In the genomic region with DNA sequence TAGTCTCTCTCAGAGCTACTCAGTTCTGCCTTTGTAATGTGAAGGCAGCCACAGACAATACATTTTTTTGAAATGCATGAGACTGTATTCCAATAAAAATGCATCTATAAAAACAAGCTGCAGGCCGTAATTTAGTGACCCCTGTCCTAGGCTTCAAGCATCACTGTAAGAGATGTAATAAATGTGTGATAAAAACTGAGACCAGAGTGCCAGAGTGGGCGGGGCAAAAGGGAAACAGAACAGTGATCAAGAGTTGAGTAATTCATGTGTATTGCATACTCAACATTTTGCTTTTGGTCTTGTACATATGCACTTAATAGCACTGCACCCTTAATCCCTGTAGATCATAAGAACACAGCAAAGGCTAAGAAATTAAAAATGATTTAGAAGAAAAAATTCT, we compare ENCODE assay signal across 13 cellular contexts.
"Had no signal": no experiment of that assay in that cellular context is flagged by ENCODE, and none has a peak within 500 bp of the region (broad histone marks: within the 10 kb centered on the region; RNA-seq: fewer than 3 reads in every experiment).

No MANE protein-coding gene starts in this region.

- H3K4me3 ChIP-seq: lung, neural progenitor cell, psoas muscle had no signal

- H3K4me1 ChIP-seq: psoas muscle had no signal

- H3K27ac ChIP-seq: neural progenitor cell, psoas muscle had no signal

- H3K36me3 ChIP-seq: neural progenitor cell had no signal

- DNase-seq: activated CD4-positive, alpha-beta T cell treated with anti-CD3 and anti-CD28 coated beads for 1 hour; activated CD4-positive, alpha-beta T cell treated with anti-CD3 and anti-CD28 coated beads, Interleukin-2, amount 50 U/mL, for 48 hours; activated naive CD4-positive, alpha-beta T cell treated with anti-CD3 and anti-CD28 coated beads, Interleukin-2, amount 10 ng/mL, durations not matched to agents 7 days and 5 days; hypothalamus; psoas muscle; stimulated activated CD4-positive, alpha-beta T cell treated with anti-CD3 and anti-CD28 coated beads, Interleukin-1b, Interleukin-23, amount 100 ng/mL, for 48 hours had no signal

- H3K9ac ChIP-seq: neural progenitor cell had no signal

- H3K4me2 ChIP-seq: neural progenitor cell had no signal

- FAIRE-seq: colon, endometrium, urothelium cell line had no signal

- H2AFZ ChIP-seq: neural progenitor cell had no signal

- ATAC-seq: esophagus mucosa, psoas muscle, sciatic nerve had no signal

- H3K9me3 ChIP-seq: psoas muscle had no signal

- H3K27me3 ChIP-seq: neural progenitor cell had no signal
